In genomic region chr9:134710271-134710540, GRCh38 we compare ENCODE assay signal across 28 cellular contexts.
DNase-seq lines count a peak whose midpoint lies in the region; ATAC-seq and TF ChIP-seq lines count a peak whose summit lies in the region.
"Had no signal": no experiment of that assay in that cellular context is flagged by ENCODE, and none has a peak within 500 bp of the region (broad histone marks: within the 10 kb centered on the region; RNA-seq: fewer than 3 reads in every experiment).

No MANE protein-coding gene starts in this region.

- TF ChIP-seq EP300 in suprapubic skin (IDR thresholded peaks at IDR 0.05): no peak

- H3K36me3 ChIP-seq in mucosa of rectum (ENCODE audit: control insufficient read depth in 2 of 2, insufficient read depth in 2 of 2, low read length in 2 of 2): no peaks in the 10 kb centered on the region
- H3K36me3 ChIP-seq in suprapubic skin: no peaks in the 10 kb centered on the region

- H3K27me3 ChIP-seq in mucosa of rectum (ENCODE audit: control insufficient read depth in 2 of 2, insufficient read depth in 2 of 2, low read length in 2 of 2) (no peaks in the 10 kb centered on the region), suprapubic skin (peaks cover 29% of the 10 kb centered on the region)

- H3K4me3 Mint-ChIP-seq in central memory CD8-positive, alpha-beta T cell: no peak overlapping the region
- H3K4me3 Mint-ChIP-seq: activated CD8-positive, alpha-beta T cell treated with anti-CD3 and anti-CD28 coated beads for 36 hours; activated naive CD8-positive, alpha-beta T cell treated with anti-CD3 and anti-CD28 coated beads for 36 hours; stimulated activated naive CD8-positive, alpha-beta T cell treated with anti-CD3 and anti-CD28 coated beads, Interleukin-15, amount 100 ng/mL, for 72 hours; T-helper 1 cell treated with Interleukin-12 subunit alpha and Interleukin-12 subunit beta and Interleukin-4 antibody, amounts not matched to agents 30 μg/mL and 1 μg/mL, for 36 hours had no signal

- H3K36me3 Mint-ChIP-seq in central memory CD8-positive, alpha-beta T cell (ENCODE audit: insufficient read depth): no peaks in the 10 kb centered on the region
- H3K36me3 Mint-ChIP-seq: activated naive CD8-positive, alpha-beta T cell treated with anti-CD3 and anti-CD28 coated beads for 36 hours; naive B cell had no signal

- H3K4me3 ChIP-seq in mucosa of rectum (ENCODE audit: low read length in 2 of 2) (no peak overlapping the region), suprapubic skin (no peak overlapping the region)
- H3K4me3 ChIP-seq: psoas muscle, skin epidermis had no signal

- H3K27ac ChIP-seq in mucosa of rectum (ENCODE audit: low read depth in 2 of 2, low read length in 2 of 2) (peak overlapping the region; percentile 29 to 58), suprapubic skin (peak overlapping the region; percentile 32), caudate nucleus (ENCODE audit: low read depth, low read length) (no peak overlapping the region)
- H3K27ac ChIP-seq: epithelial cell of prostate had no signal

- H3K4me1 Mint-ChIP-seq in central memory CD8-positive, alpha-beta T cell: no peaks in the 10 kb centered on the region
- H3K4me1 Mint-ChIP-seq: activated naive CD8-positive, alpha-beta T cell treated with anti-CD3 and anti-CD28 coated beads for 36 hours had no signal

- H3K9me3 Mint-ChIP-seq in central memory CD8-positive, alpha-beta T cell: peaks cover 7% of the 10 kb centered on the region

- DNase-seq in RPMI8226: peak; percentile 47
- no peak for DNase-seq in central memory CD8-positive, alpha-beta T cell (ENCODE audit: low spot score in 2 of 2)
- DNase-seq in suprapubic skin (ENCODE audit: low spot score in 2 of 2): no peak
- DNase-seq in caudate nucleus (lab: John Stamatoyannopoulos, UW): no peak
- no peak for DNase-seq in middle frontal gyrus (ENCODE audit: extremely low spot score, low spot score)
- DNase-seq: activated CD8-positive, alpha-beta T cell treated with anti-CD3 and anti-CD28 coated beads for 36 hours; activated naive CD8-positive, alpha-beta T cell treated with anti-CD3 and anti-CD28 coated beads for 36 hours; C1 segment of cervical spinal cord; Caco-2; head of caudate nucleus; mammary epithelial cell; naive B cell; NCI-H1105; NCI-H1930; NCI-H2227 treated with DMSO at 0.1 percent for 48 hours; NCI-H69; stimulated activated CD4-positive, alpha-beta T cell treated with anti-CD3 and anti-CD28 coated beads, Interleukin-1b, Interleukin-23, amount 100 ng/mL, for 48 hours; stimulated activated CD8-positive, alpha-beta memory T cell treated with anti-CD3 and anti-CD28 coated beads, Interleukin-4, amount 100 ng/mL, for 48 hours; stimulated activated naive CD8-positive, alpha-beta T cell treated with anti-CD3 and anti-CD28 coated beads, Interleukin-15, amount 100 ng/mL, for 72 hours; trophoblast cell had no signal

- no peak for TF ChIP-seq POLR2A in suprapubic skin (IDR thresholded peaks at IDR 0.05)

- ATAC-seq in central memory CD8-positive, alpha-beta T cell (replicated peaks; ENCODE audit: extremely low read depth, poor library complexity, severe bottlenecking): no peak
- ATAC-seq in GM18502 (IDR thresholded peaks at IDR 0.05; ENCODE audit: poor library complexity, unreplicated experiment): no peak
- ATAC-seq: activated CD8-positive, alpha-beta T cell treated with anti-CD3 and anti-CD28 coated beads for 36 hours; stimulated activated naive CD8-positive, alpha-beta T cell treated with anti-CD3 and anti-CD28 coated beads, Interleukin-15, amount 100 ng/mL, for 72 hours had no signal

- H3K9me3 ChIP-seq in mucosa of rectum (ENCODE audit: control insufficient read depth in 2 of 2, low read length in 2 of 2) (no peaks in the 10 kb centered on the region), suprapubic skin (no peaks in the 10 kb centered on the region)
- H3K9me3 ChIP-seq: Caco-2, psoas muscle, SK-N-SH had no signal

- TF ChIP-seq CTCF in suprapubic skin (IDR thresholded peaks at IDR 0.05): no peak

- peak overlapping the region in 1 of 2 donors; percentile 27 for H3K9ac ChIP-seq in mucosa of rectum (ENCODE audit: low read depth in 1 of 2, low read length in 2 of 2)
- H3K9ac ChIP-seq: SK-N-SH had no signal

- H3K27ac Mint-ChIP-seq in central memory CD8-positive, alpha-beta T cell (ENCODE audit: low read depth): peak overlapping the region; percentile 62
- H3K27ac Mint-ChIP-seq: activated CD8-positive, alpha-beta T cell treated with anti-CD3 and anti-CD28 coated beads for 36 hours; activated naive CD8-positive, alpha-beta T cell treated with anti-CD3 and anti-CD28 coated beads for 36 hours; activated T-helper 2 cell treated with anti-CD3 and anti-CD28 coated beads, Interferon-gamma antibody, Interleukin-2, Interleukin-4, amounts not matched to agents 10 μg/mL and 5 μg/mL and 100 μg/mL, durations not matched to agents 14 hours and 24 hours and 36 hours; T-helper 1 cell treated with Interleukin-12 subunit alpha and Interleukin-12 subunit beta and Interleukin-4 antibody, amounts not matched to agents 30 μg/mL and 1 μg/mL, for 36 hours had no signal

- peaks cover 11% of the 10 kb centered on the region for H3K27me3 Mint-ChIP-seq in central memory CD8-positive, alpha-beta T cell
- H3K27me3 Mint-ChIP-seq: activated CD8-positive, alpha-beta T cell treated with anti-CD3 and anti-CD28 coated beads for 36 hours; activated naive CD8-positive, alpha-beta T cell treated with anti-CD3 and anti-CD28 coated beads for 36 hours; naive B cell; stimulated activated naive CD8-positive, alpha-beta T cell treated with anti-CD3 and anti-CD28 coated beads, Interleukin-15, amount 100 ng/mL, for 72 hours had no signal

- H3K4me1 ChIP-seq in mucosa of rectum (ENCODE audit: control insufficient read depth in 2 of 2, insufficient read depth in 2 of 2, low read length in 2 of 2) (peaks cover 6 to 10% of the 10 kb centered on the region in 2 donors), suprapubic skin (peaks cover 21% of the 10 kb centered on the region)
- H3K4me1 ChIP-seq: Caco-2, psoas muscle had no signal

- no CpG with 5 or more reads among the region's 8 CpGs for WGBS in suprapubic skin
